19 cellular contexts compared by ENCODE assay signal in genomic region chr10:70500812-70501301, GRCh38. TPM values are rescaled to one million over a fixed set of nuclear protein-coding genes. Genes with fewer than 3 reads are reported as not detected.
A peak's percentile ranks its signal among the peaks of the same experiment; 100 is the strongest.
DNase-seq lines count a peak whose midpoint lies in the region; ATAC-seq, FAIRE-seq and TF ChIP-seq lines count a peak whose summit lies in the region.
"Had no signal": no experiment of that assay in that cellular context is flagged by ENCODE, and none has a peak within 500 bp of the region (broad histone marks: within the 10 kb centered on the region; RNA-seq: fewer than 3 reads in every experiment).

No MANE protein-coding gene starts in this region.

- peak in 3 of 4 donors; percentile 58 to 70 (median 70) for ATAC-seq in psoas muscle

- H3K9me3 Mint-ChIP-seq in CD14-positive monocyte = no peaks in the 10 kb centered on the region

- peak overlapping the region in 1 of 2 donors; percentile 59 for H3K4me3 Mint-ChIP-seq in CD14-positive monocyte

- peaks cover 22% of the 10 kb centered on the region for H3K4me1 Mint-ChIP-seq in CD14-positive monocyte

- no peaks in the 10 kb centered on the region for H3K36me3 Mint-ChIP-seq in CD14-positive monocyte

- peak overlapping the region in 1 of 7 donors; percentile 81 for H3K27ac Mint-ChIP-seq in CD14-positive monocyte

- peaks cover 4 to 11% of the 10 kb centered on the region in 2 donors for H3K4me1 ChIP-seq in kidney (ENCODE audit: control insufficient read depth in 1 of 2, insufficient read depth in 1 of 2, low read depth in 1 of 2, low read length in 2 of 2)
- peaks cover 15% of the 10 kb centered on the region for H3K4me1 ChIP-seq in psoas muscle
- H3K4me1 ChIP-seq: uterus had no signal

- intact Hi-C loops in kidney (cut with DNase I) (no loop called here), psoas muscle (cut with DNase I) (no loop called here), CD14-positive monocyte (cut with micrococcal nuclease) (no loop called here)

- H3K27me3 Mint-ChIP-seq in CD14-positive monocyte (ENCODE audit: low read depth in 3 of 3) = peaks cover 0 to 4% (median 2%) of the 10 kb centered on the region in 3 donors

- TF ChIP-seq POLR2A in GM12891 (IDR thresholded peaks at IDR 0.05; ENCODE audit: low read depth, low read length) = no peak

- FAIRE-seq in GM12891 (lab: Jason Lieb, UNC) (no peak), kidney (lab: Jason Lieb, UNC) (no peak)
- FAIRE-seq: GM18507 had no signal

- no peak overlapping the region for H3K9ac ChIP-seq in kidney (ENCODE audit: low read length in 2 of 2)

- H3K9me3 ChIP-seq in kidney (ENCODE audit: control insufficient read depth in 1 of 2, low read length in 2 of 2) (no peaks in the 10 kb centered on the region), psoas muscle (no peaks in the 10 kb centered on the region)
- H3K9me3 ChIP-seq: uterus had no signal

- no peak for DNase-seq in GM12891 (ENCODE audit: insufficient read length, low spot score)
- no peak for DNase-seq in caudate nucleus (lab: John Stamatoyannopoulos, UW)
- peak; percentile 78 for DNase-seq in kidney
- DNase-seq in psoas muscle = peak in 1 of 2 donors; percentile 19
- no peak for DNase-seq in GM20000 (ENCODE audit: low spot score)
- no peak for DNase-seq in CD14-positive monocyte (ENCODE audit: low spot score)
- no peak for DNase-seq in ureter (ENCODE audit: low spot score)
- no peak for DNase-seq in DMS153 treated with DMSO at 0.1 percent for 48 hours (lab: John Stamatoyannopoulos, UW; ENCODE audit: unreplicated experiment)
- DNase-seq: activated gamma-delta T cell; Calu3; effector memory CD4-positive, alpha-beta T cell; foreskin fibroblast; GDM1; stimulated activated CD4-positive, alpha-beta T cell treated with anti-CD3 and anti-CD28 coated beads, Interleukin-2, amount 100 ng/mL, for 48 hours had no signal

- WGBS in psoas muscle, 3 donors = 51 to 54% (median 52%) methylated on average over 4 of the region's 4 CpGs

- H3K36me3 ChIP-seq in kidney (ENCODE audit: control insufficient read depth in 1 of 2, insufficient read depth in 2 of 2, low read length in 2 of 2) = no peaks in the 10 kb centered on the region
- no peaks in the 10 kb centered on the region for H3K36me3 ChIP-seq in psoas muscle (ENCODE audit: insufficient read depth in 1 of 2, low read depth in 1 of 2)
- H3K36me3 ChIP-seq: uterus had no signal

- no peaks in the 10 kb centered on the region for H3K27me3 ChIP-seq in psoas muscle (ENCODE audit: insufficient read depth in 3 of 3, low read length in 2 of 3)
- H3K27me3 ChIP-seq: uterus had no signal

- peak overlapping the region; percentile 59 for H3K27ac ChIP-seq in caudate nucleus (ENCODE audit: low read depth, low read length)
- H3K27ac ChIP-seq in kidney (ENCODE audit: low read depth in 2 of 2, low read length in 2 of 2) = peak overlapping the region in 1 of 2 donors; percentile 52
- H3K27ac ChIP-seq in psoas muscle = peak overlapping the region; percentile 20
- H3K27ac ChIP-seq: SK-N-MC, uterus had no signal

- TF ChIP-seq CTCF in kidney (IDR thresholded peaks at IDR 0.05; ENCODE audit: borderline replicate concordance, extremely low read depth, insufficient read depth) = no peak
- TF ChIP-seq CTCF in psoas muscle (IDR thresholded peaks at IDR 0.05) = no peak
- no peak for TF ChIP-seq CTCF in GM20000 (IDR thresholded peaks at IDR 0.05; ENCODE audit: extremely low read depth, missing control alignments)
- TF ChIP-seq CTCF in CD14-positive monocyte (IDR thresholded peaks at IDR 0.05) = no peak

- H3K4me3 ChIP-seq in kidney (ENCODE audit: low read length in 2 of 2) (no peak overlapping the region), psoas muscle (no peak overlapping the region)
- H3K4me3 ChIP-seq: SK-N-MC, uterus had no signal

TF ChIP-seq in GM12891, 5 proteins besides CTCF, POLR2A, EP300 and RAD21:
- TF ChIP-seq SPI1 (IDR thresholded peaks at IDR 0.05; ENCODE audit: low read depth, low read length) (peak; percentile 52), POU2F2 (IDR thresholded peaks at IDR 0.05; ENCODE audit: low read depth, low read length) (no peak), POLR2AphosphoS5 (IDR thresholded peaks at IDR 0.05; ENCODE audit: low read depth, low read length) (no peak)

RNA-seq across cellular contexts. Expression of gene PALD1, which starts 22.3 kb away (rescaled TPM):
- 4.1 TPM for polyA plus RNA-seq in GM12891 (2012; ENCODE audit: low read depth, missing spikeins)
- total RNA-seq in kidney = 14.4 TPM
- 3.0 TPM for polyA plus RNA-seq in kidney (ENCODE audit: insufficient read depth, low read depth, low replicate concordance)
- total RNA-seq in psoas muscle = 1 to 10 TPM; 2.8 to 4.0 (median 3.3) TPM
- 1 to 10 TPM; 1.0 to 2.5 (median 2.4) TPM for polyA plus RNA-seq in psoas muscle
- under 1 TPM in 1 of 2 donors, not detected in 1; 0.04 TPM for polyA plus RNA-seq in CD14-positive monocyte
- total RNA-seq in ureter = 11.0 TPM

RNA-seq across cellular contexts. Expression of gene NODAL, which starts 59.4 kb away (rescaled TPM):
- 0.05 TPM for polyA plus RNA-seq in GM12891 (2012; ENCODE audit: low read depth, missing spikeins)
- not detected for total RNA-seq in kidney
- polyA plus RNA-seq in kidney (ENCODE audit: insufficient read depth, low read depth, low replicate concordance) = not detected
- not detected for total RNA-seq in psoas muscle
- under 1 TPM in 2 of 3 donors, not detected in 1; 0.08 to 0.10 TPM for polyA plus RNA-seq in psoas muscle
- polyA plus RNA-seq in CD14-positive monocyte = not detected
- not detected for total RNA-seq in ureter
- total RNA-seq: activated CD8-positive, alpha-beta memory T cell treated with anti-CD3 and anti-CD28 coated beads for 36 hours; Calu3; renal cortical epithelial cell; uterus had no signal
